25 cellular contexts compared by ENCODE assay signal in genomic region chr6:53639520-53639919, GRCh38.
"Had no signal": no experiment of that assay in that cellular context is flagged by ENCODE, and none has a peak within 500 bp of the region (broad histone marks: within the 10 kb centered on the region; RNA-seq: fewer than 3 reads in every experiment).

No MANE protein-coding gene starts in this region.

- H3K27ac ChIP-seq: ascending aorta, body of pancreas, PC-9 had no signal

- ATAC-seq: activated CD8-positive, alpha-beta memory T cell treated with anti-CD3 and anti-CD28 coated beads, Interleukin-2, amount 10 ng/mL, durations not matched to agents 7 days and 5 days; body of pancreas; T-helper 17 cell had no signal

- H3K27me3 ChIP-seq: ascending aorta, body of pancreas had no signal

- H3K4me3 ChIP-seq: ascending aorta, body of pancreas, PC-9 had no signal

- DNase-seq: activated B cell treated with CpG ODN at 0.5 μM for 24 hours; activated CD4-positive, alpha-beta T cell treated with anti-CD3 and anti-CD28 coated beads for 1 hour; activated CD4-positive, alpha-beta T cell treated with anti-CD3 and anti-CD28 coated beads, Interleukin-2, amount 10 ng/mL, durations not matched to agents 24 days and 14 days; activated CD4-positive, alpha-beta T cell treated with anti-CD3 and anti-CD28 coated beads, Interleukin-2, amount 50 U/mL, for 48 hours; activated CD8-positive, alpha-beta memory T cell treated with anti-CD3 and anti-CD28 coated beads, Interleukin-2, amount 10 ng/mL, durations not matched to agents 7 days and 5 days; activated effector memory CD4-positive, alpha-beta T cell treated with Interleukin-2 at 50 U/mL for 16 hours; activated naive CD4-positive, alpha-beta T cell; activated T-cell treated with anti-CD3 and anti-CD28 coated beads, Interleukin-2, amount 50 U/mL, for 24 hours; amniotic stem cell; body of pancreas; Kasumi-1; KBM-7; NCI-H1092; NCI-H1417 treated with DMSO at 0.1 percent for 48 hours; NCI-H1694 treated with DMSO at 0.1 percent for 48 hours; NCI-H2029 treated with DMSO at 0.1 percent for 48 hours; NCI-H2171; NCI-H2227 treated with DMSO at 0.1 percent for 48 hours; NCI-H446 treated with DMSO at 0.1 percent for 48 hours; NCI-H524 treated with DMSO at 0.1 percent for 48 hours; PC-9; SHP77 treated with DMSO at 0.1 percent for 48 hours; T-helper 17 cell; T-helper 9 cell had no signal

- H3K4me1 ChIP-seq: ascending aorta, body of pancreas had no signal

- H3K9me3 ChIP-seq: ascending aorta, body of pancreas had no signal

- H3K36me3 ChIP-seq: ascending aorta had no signal
